23 cellular contexts compared by ENCODE assay signal in genomic region chr2:102273619-102274211, GRCh38. TPM values are rescaled to one million over a fixed set of nuclear protein-coding genes. Genes with fewer than 3 reads are reported as not detected.
A peak's percentile ranks its signal among the peaks of the same experiment; 100 is the strongest.
DNase-seq lines count a peak whose midpoint lies in the region; ATAC-seq and TF ChIP-seq lines count a peak whose summit lies in the region.
"Had no signal": no experiment of that assay in that cellular context is flagged by ENCODE, and none has a peak within 500 bp of the region (broad histone marks: within the 10 kb centered on the region; RNA-seq: fewer than 3 reads in every experiment).

No MANE protein-coding gene starts in this region.

- H3K27me3 ChIP-seq in ACC112 (ENCODE audit: insufficient read depth, low read length) (peaks cover 3% of the 10 kb centered on the region), body of pancreas (no peaks in the 10 kb centered on the region), left ventricle myocardium inferior (ENCODE audit: low read depth) (peaks cover 41% of the 10 kb centered on the region), ovary (no peaks in the 10 kb centered on the region)
- H3K27me3 ChIP-seq: Peyer's patch had no signal

- ATAC-seq in body of pancreas = peak; percentile 38
- ATAC-seq in WTC11 = no peak
- ATAC-seq: activated CD8-positive, alpha-beta T cell treated with anti-CD3 and anti-CD28 coated beads for 36 hours; CD8-positive, alpha-beta T cell; effector memory CD8-positive, alpha-beta T cell; stimulated activated naive B cell treated with anti-CD40 and anti-IgM and Interleukin-4, amounts not matched to agents 10 μg/mL and 1 μg/mL and 100 μg/mL, for 72 hours had no signal

- WGBS in body of pancreas, 2 donors = 41 to 56% methylated on average over 6 of the region's 6 CpGs
- WGBS in ovary, 3 donors = 48 to 61% (median 49%) methylated on average over 6 of the region's 6 CpGs

- H3K27me3 Mint-ChIP-seq in WTC11 (ENCODE audit: low read depth) = peaks cover 3% of the 10 kb centered on the region; the same call in 1 of the 2 replicates
- H3K27me3 Mint-ChIP-seq: central memory CD8-positive, alpha-beta T cell had no signal

- peak overlapping the region; percentile 12; the same call in 1 of the 2 replicates for H3K27ac ChIP-seq in ACC112 (ENCODE audit: low read depth, low read length)
- peak overlapping the region in 1 of 4 donors; percentile 51 for H3K27ac ChIP-seq in body of pancreas
- H3K27ac ChIP-seq in left ventricle myocardium inferior (replicated peaks) = peak overlapping the region; percentile 51
- no peak overlapping the region for H3K27ac ChIP-seq in ovary
- H3K27ac ChIP-seq: Peyer's patch had no signal

- H3K4me3 ChIP-seq in ACC112 (ENCODE audit: low read depth, low read length) (no peak overlapping the region), body of pancreas (no peak overlapping the region), left ventricle myocardium inferior (no peak overlapping the region), ovary (no peak overlapping the region)
- H3K4me3 ChIP-seq: Peyer's patch, smooth muscle cell had no signal

- no peaks in the 10 kb centered on the region for H3K79me2 ChIP-seq in ACC112 (ENCODE audit: control insufficient read depth, insufficient read depth, low read length, unreplicated experiment)

- no peaks in the 10 kb centered on the region for H3K4me1 ChIP-seq in ACC112 (ENCODE audit: control insufficient read depth, insufficient read depth, low read length, unreplicated experiment)
- no peaks in the 10 kb centered on the region for H3K4me1 ChIP-seq in body of pancreas
- H3K4me1 ChIP-seq in left ventricle myocardium inferior = peaks cover 1% of the 10 kb centered on the region
- no peaks in the 10 kb centered on the region for H3K4me1 ChIP-seq in ovary (ENCODE audit: insufficient read depth)
- H3K4me1 ChIP-seq: Peyer's patch had no signal

- no peaks in the 10 kb centered on the region for H3K36me3 ChIP-seq in ACC112 (ENCODE audit: insufficient read depth, low read length)
- H3K36me3 ChIP-seq in body of pancreas (replicated peaks in 1 of 2; ENCODE audit: insufficient read depth in 1 of 2, low read depth in 2 of 2) = no peaks in the 10 kb centered on the region
- H3K36me3 ChIP-seq in left ventricle myocardium inferior = no peaks in the 10 kb centered on the region
- H3K36me3 ChIP-seq in ovary = no peaks in the 10 kb centered on the region
- H3K36me3 ChIP-seq: Peyer's patch had no signal

- POLR2A ChIA-PET in WTC11 (lab: Charles Lee) = no interaction called here

- no peak overlapping the region for H3K4me3 Mint-ChIP-seq in WTC11
- H3K4me3 Mint-ChIP-seq: activated CD8-positive, alpha-beta T cell treated with anti-CD3 and anti-CD28 coated beads for 36 hours; activated T-helper 1 cell treated with anti-CD3 and anti-CD28 coated beads, Interleukin-12 subunit alpha, Interleukin-12 subunit beta, Interleukin-2, Interleukin-4 antibody, amounts not matched to agents 30 ng/mL and 10 ng/mL and 1 ng/mL, durations not matched to agents 14 hours and 24 hours and 36 hours; CD8-positive, alpha-beta T cell; central memory CD8-positive, alpha-beta T cell; effector memory CD8-positive, alpha-beta T cell; mesothelial cell of epicardium; stimulated activated naive B cell treated with anti-CD40 and anti-IgM and Interleukin-4, amounts not matched to agents 10 μg/mL and 1 μg/mL and 100 μg/mL, for 72 hours; type B pancreatic cell had no signal

- H3K36me3 Mint-ChIP-seq in WTC11 = peaks cover 4% of the 10 kb centered on the region
- H3K36me3 Mint-ChIP-seq: CD8-positive, alpha-beta T cell; mesothelial cell of epicardium; stimulated activated naive B cell treated with anti-CD40 and anti-IgM and Interleukin-4, amounts not matched to agents 10 μg/mL and 1 μg/mL and 100 μg/mL, for 72 hours; type B pancreatic cell had no signal

- no peak for TF ChIP-seq POLR2A in body of pancreas (IDR thresholded peaks at IDR 0.05)
- TF ChIP-seq POLR2A in ovary (IDR thresholded peaks at IDR 0.05) = no peak

- H3K9me3 ChIP-seq in body of pancreas (no peaks in the 10 kb centered on the region), left ventricle myocardium inferior (replicated peaks) (peaks cover 9% of the 10 kb centered on the region), ovary (no peaks in the 10 kb centered on the region)
- H3K9me3 ChIP-seq: Peyer's patch had no signal

- TF ChIP-seq CTCF in body of pancreas (IDR thresholded peaks at IDR 0.05) (no peak), left ventricle myocardium inferior (IDR thresholded peaks at IDR 0.05; ENCODE audit: borderline replicate concordance) (no peak), ovary (IDR thresholded peaks at IDR 0.05) (no peak), WTC11 (IDR thresholded peaks at IDR 0.05) (no peak)

- no peak overlapping the region for H2AFZ ChIP-seq in ACC112 (ENCODE audit: low read length, unreplicated experiment)

- H3K27ac Mint-ChIP-seq in WTC11 = no peak overlapping the region
- H3K27ac Mint-ChIP-seq: activated CD8-positive, alpha-beta T cell treated with anti-CD3 and anti-CD28 coated beads for 36 hours; activated T-helper 1 cell treated with anti-CD3 and anti-CD28 coated beads, Interleukin-12 subunit alpha, Interleukin-12 subunit beta, Interleukin-2, Interleukin-4 antibody, amounts not matched to agents 30 ng/mL and 10 ng/mL and 1 ng/mL, durations not matched to agents 14 hours and 24 hours and 36 hours; CD8-positive, alpha-beta T cell; effector memory CD8-positive, alpha-beta T cell; mesothelial cell of epicardium; stimulated activated naive B cell treated with anti-CD40 and anti-IgM and Interleukin-4, amounts not matched to agents 10 μg/mL and 1 μg/mL and 100 μg/mL, for 72 hours; type B pancreatic cell had no signal

- H3K9me3 Mint-ChIP-seq in WTC11 = peaks cover 36% of the 10 kb centered on the region
- H3K9me3 Mint-ChIP-seq: central memory CD8-positive, alpha-beta T cell had no signal

- CTCF ChIA-PET in WTC11 (lab: Charles Lee) = no interaction called here

- H3K4me1 Mint-ChIP-seq in WTC11 = no peaks in the 10 kb centered on the region

- intact Hi-C loops in body of pancreas (cut with DNase I) = no loop called here
- intact Hi-C loops in left ventricle myocardium inferior (cut with micrococcal nuclease) = no loop called here
- intact Hi-C loops in ovary (cut with DNase I) = no loop called here

- TF ChIP-seq EP300 in ovary (IDR thresholded peaks at IDR 0.05) = peak; percentile 63

- DNase-seq in body of pancreas (peak in 1 of 4 donors; percentile 44), left ventricle myocardium inferior (no peak), ovary (no peak), kidney tubule cell (ENCODE audit: low spot score) (no peak), WTC11 (ENCODE audit: low spot score) (no peak), NCI-H146 treated with DMSO at 0.1 percent for 48 hours (lab: John Stamatoyannopoulos, UW; ENCODE audit: unreplicated experiment) (no peak)
- DNase-seq in stimulated activated CD4-positive, alpha-beta T cell treated with anti-CD3 and anti-CD28 coated beads, Interleukin-12 subunit alpha, Interleukin-12 subunit beta, amount 100 ng/mL, for 4 hours = no peak
- DNase-seq: ACHN; activated CD8-positive, alpha-beta T cell treated with anti-CD3 and anti-CD28 coated beads for 36 hours; CD8-positive, alpha-beta T cell; DMS79 treated with DMSO at 0.1 percent for 48 hours; effector memory CD8-positive, alpha-beta T cell; foreskin melanocyte; NCI-H1105 treated with DMSO at 0.1 percent for 48 hours; NCI-H774; Peyer's patch; stimulated activated naive B cell treated with anti-CD40 and anti-IgM and Interleukin-4, amounts not matched to agents 10 μg/mL and 1 μg/mL and 100 μg/mL, for 72 hours had no signal

TF ChIP-seq in WTC11, 78 proteins besides CTCF, POLR2A, EP300 and RAD21 (continues in another document):
- no peak for TF ChIP-seq ZNF416 (CRISPR knock-in tag; IDR thresholded peaks at IDR 0.05)
- no peak for TF ChIP-seq ZNF219 (CRISPR knock-in tag; IDR thresholded peaks at IDR 0.05; ENCODE audit: borderline replicate concordance)
- TF ChIP-seq ZSCAN18 (CRISPR knock-in tag; IDR thresholded peaks at IDR 0.05) = no peak
- TF ChIP-seq MLX (CRISPR knock-in tag; IDR thresholded peaks at IDR 0.05) = no peak
- TF ChIP-seq CDX4 (CRISPR knock-in tag; IDR thresholded peaks at IDR 0.05; ENCODE audit: borderline replicate concordance) = no peak
- TF ChIP-seq USF2 (CRISPR knock-in tag; IDR thresholded peaks at IDR 0.05) = no peak
- no peak for TF ChIP-seq ZNF317 (CRISPR knock-in tag; IDR thresholded peaks at IDR 0.05; ENCODE audit: borderline replicate concordance, low read depth)
- no peak for TF ChIP-seq TEAD1 (CRISPR knock-in tag; IDR thresholded peaks at IDR 0.05)

RNA-seq across cellular contexts. Expression of gene IL1RL1, which starts 37.6 kb away (rescaled TPM):
- 10 to 100 TPM; 12.5 to 15.3 TPM for total RNA-seq in body of pancreas
- total RNA-seq in left ventricle myocardium inferior = 1.1 TPM
- total RNA-seq in ovary = 1 to 10 TPM in 4 of 7 donors, under 1 TPM in 2, not detected in 1; 0.36 to 2.3 (median 2.0) TPM
- 1 to 10 TPM in 1 of 2 donors, under 1 TPM in 1; 0.48 to 2.1 TPM for polyA plus RNA-seq in ovary
- total RNA-seq in WTC11 (2021) = 0.05 TPM in 1 of 3 replicates, not detected in the others
- total RNA-seq: CD8-positive, alpha-beta T cell had no signal

Comparison
In these comparisons a context has a peak if more than half of its experiments do, and no peak if none do; other contexts are left out.
1. H3K27ac ChIP-seq: peak in ACC112 (single experiment) and left ventricle myocardium inferior (single experiment); none in ovary (0 of 2).